In the genomic region with DNA sequence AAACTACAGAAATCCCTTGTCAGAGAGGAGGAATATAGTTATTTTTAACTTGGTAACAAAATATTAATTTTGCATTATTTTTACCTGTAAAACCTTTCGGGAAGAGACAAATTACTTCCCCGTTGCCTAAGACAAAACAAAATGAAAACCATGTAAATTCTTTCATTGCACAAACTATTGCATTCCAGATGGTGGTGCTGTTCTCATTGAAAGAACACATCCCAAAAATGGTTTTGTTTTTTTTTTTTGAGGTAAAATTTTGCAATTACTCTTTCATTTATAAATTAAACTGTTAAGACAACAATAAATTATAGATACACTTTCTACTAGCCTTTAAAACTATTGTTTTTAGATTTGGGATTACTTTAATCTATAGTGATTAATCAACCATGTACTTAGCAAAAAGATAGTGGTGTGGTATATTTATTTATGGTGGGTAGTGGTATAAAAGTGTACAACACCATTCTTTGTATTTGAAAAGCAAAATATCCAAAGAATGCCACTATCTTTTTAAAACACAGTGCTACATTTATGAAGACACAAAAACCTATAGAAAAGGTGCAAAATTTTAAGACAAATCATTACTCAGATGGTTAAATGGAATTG, we compare ENCODE assay signal across 9 cellular contexts.
DNase-seq lines count a peak whose midpoint lies in the region; ATAC-seq and TF ChIP-seq lines count a peak whose summit lies in the region.
"Had no signal": no experiment of that assay in that cellular context is flagged by ENCODE, and none has a peak within 500 bp of the region (broad histone marks: within the 10 kb centered on the region; RNA-seq: fewer than 3 reads in every experiment).

No MANE protein-coding gene starts in this region.

- no peak for ATAC-seq in HG03139 (IDR thresholded peaks at IDR 0.05; ENCODE audit: unreplicated experiment)
- no peak for ATAC-seq in GM21529 (IDR thresholded peaks at IDR 0.05; ENCODE audit: unreplicated experiment)

- H3K27ac ChIP-seq in colonic mucosa = no peak overlapping the region

- H3K27me3 ChIP-seq in colonic mucosa = no peaks in the 10 kb centered on the region

- H3K36me3 ChIP-seq in colonic mucosa = no peaks in the 10 kb centered on the region

- intact Hi-C loops in colonic mucosa (cut with DNase I) = loop anchor here (10.0 kb wide), 1 partner anchor 111 kb away; the partner anchor contains the start of gene SLC38A1

- H3K27ac Mint-ChIP-seq in nephron progenitor cell = no peak overlapping the region
- H3K27ac Mint-ChIP-seq: activated naive CD8-positive, alpha-beta T cell had no signal

- H3K4me1 ChIP-seq in colonic mucosa = no peaks in the 10 kb centered on the region

- no peaks in the 10 kb centered on the region for H3K9me3 ChIP-seq in colonic mucosa

- peaks cover 4% of the 10 kb centered on the region for H3K27me3 Mint-ChIP-seq in nephron progenitor cell (ENCODE audit: low read depth, poor library complexity)
- H3K27me3 Mint-ChIP-seq: activated naive CD8-positive, alpha-beta T cell had no signal

- H3K9me3 Mint-ChIP-seq in nephron progenitor cell = peaks cover 18% of the 10 kb centered on the region

- peak; percentile 52 for TF ChIP-seq CTCF in colonic mucosa (IDR thresholded peaks at IDR 0.05)
- TF ChIP-seq CTCF in nephron progenitor cell (IDR thresholded peaks at IDR 0.05) = peak; percentile 63

- H3K9ac ChIP-seq in colonic mucosa (ENCODE audit: low read depth in 2 of 2, low read length in 2 of 2) = no peak overlapping the region

- peaks cover 16% of the 10 kb centered on the region for H3K4me1 Mint-ChIP-seq in nephron progenitor cell

- H3K36me3 Mint-ChIP-seq in nephron progenitor cell (ENCODE audit: low read depth) = peaks cover 11% of the 10 kb centered on the region

- no peak overlapping the region for H3K4me3 ChIP-seq in colonic mucosa

- H3K4me3 Mint-ChIP-seq in nephron progenitor cell = no peak overlapping the region
- H3K4me3 Mint-ChIP-seq: activated naive CD8-positive, alpha-beta T cell had no signal

- peak; percentile 7 to 37 for DNase-seq in NOMO-1 (lab: John Stamatoyannopoulos, UW; ENCODE audit: unreplicated experiment in 2 of 2)
- no peak for DNase-seq in NOMO-1 treated with dmso at 0.1 percent for 144 hours (lab: John Stamatoyannopoulos, UW; ENCODE audit: unreplicated experiment)
- peak; percentile 32 for DNase-seq in NCI-H2196 treated with DMSO at 0.1 percent for 48 hours (lab: John Stamatoyannopoulos, UW; ENCODE audit: unreplicated experiment)
- no peak for DNase-seq in colonic mucosa
- no peak for DNase-seq in nephron progenitor cell
- no peak for DNase-seq in activated CD4-positive, CD25-positive, alpha-beta regulatory T cell treated with anti-CD3 and anti-CD28 coated beads, Interleukin-2, amount 50 U/mL, for 72 hours

Comparison
In these comparisons a context has a peak if more than half of its experiments do, and no peak if none do; other contexts are left out.
1. DNase-seq: peak in NOMO-1 (2 of 2) and NCI-H2196 treated with DMSO at 0.1 percent for 48 hours (single experiment); none in NOMO-1 treated with dmso at 0.1 percent for 144 hours (single experiment), colonic mucosa (single experiment), nephron progenitor cell (single experiment) and activated CD4-positive, CD25-positive, alpha-beta regulatory T cell treated with anti-CD3 and anti-CD28 coated beads, Interleukin-2, amount 50 U/mL, for 72 hours (single experiment).